ENCODE assay signal across 8 cellular contexts in genomic region chr6:73451166-73452106, GRCh38. TPM values are rescaled to one million over a fixed set of nuclear protein-coding genes. Genes with fewer than 3 reads are reported as not detected.
A peak's percentile ranks its signal among the peaks of the same experiment; 100 is the strongest.
DNase-seq lines count a peak whose midpoint lies in the region; FAIRE-seq and TF ChIP-seq lines count a peak whose summit lies in the region.

No MANE protein-coding gene starts in this region.

- H3K4me3 ChIP-seq in HFF-Myc (replicated peaks; ENCODE audit: low read depth, low read length) (peak overlapping the region; percentile 80), choroid plexus epithelial cell (ENCODE audit: low read depth, low read length) (peak overlapping the region; percentile 71)

- peak; percentile 49 for DNase-seq in GM12891 (ENCODE audit: insufficient read length, low spot score)
- no peak for DNase-seq in HFF-Myc (ENCODE audit: extremely low read depth, low read depth)
- peak; percentile 25 for DNase-seq in NAMALWA (ENCODE audit: low spot score)
- peak; percentile 14 for DNase-seq in activated CD4-positive, CD25-positive, alpha-beta regulatory T cell treated with anti-CD3 and anti-CD28 coated beads, Interleukin-2, amount 50 U/mL, for 16 hours (ENCODE audit: low read depth, low spot score)
- DNase-seq in choroid plexus epithelial cell (ENCODE audit: low read depth): peak; percentile 63
- DNase-seq in stimulated activated CD4-positive, alpha-beta T cell treated with anti-CD3 and anti-CD28 coated beads, Interleukin-4, amount 100 ng/mL, for 4 hours: peak; percentile 41 to 46
- DNase-seq in NCI-H446 treated with DMSO at 0.1 percent for 48 hours (lab: John Stamatoyannopoulos, UW): no peak

- no peaks in the 10 kb centered on the region for H3K27me3 ChIP-seq in layer of hippocampus (ENCODE audit: control insufficient read depth, insufficient read depth, low read length)

- FAIRE-seq in GM12891 (lab: Jason Lieb, UNC): peak; percentile 92

- peak overlapping the region; percentile 68 for H3K27ac ChIP-seq in layer of hippocampus (ENCODE audit: low read depth, low read length)

- TF ChIP-seq CTCF in HFF-Myc (IDR thresholded peaks at IDR 0.05; ENCODE audit: low read depth, low read length, missing control alignments) (no peak), choroid plexus epithelial cell (conservative IDR thresholded peaks at IDR 0.05; ENCODE audit: low read depth, low read length) (no peak)

- no peak for TF ChIP-seq POLR2A in GM12891 (IDR thresholded peaks at IDR 0.05; ENCODE audit: low read depth, low read length)

TF ChIP-seq in GM12891, 5 proteins besides CTCF, POLR2A, EP300 and RAD21:
- TF ChIP-seq POLR2AphosphoS5 (IDR thresholded peaks at IDR 0.05; ENCODE audit: low read depth, low read length) (peak; percentile 47; the same call in 1 of the 2 replicates), SPI1 (IDR thresholded peaks at IDR 0.05; ENCODE audit: low read depth, low read length) (peak; percentile 33; the same call in 1 of the 2 replicates), TAF1 (IDR thresholded peaks at IDR 0.05; ENCODE audit: low read depth, low read length) (no peak)

RNA-seq across cellular contexts. Expression of gene CGAS, which starts 0.7 kb away (rescaled TPM):
- 3.3 TPM for polyA plus RNA-seq in GM12891 (2012; ENCODE audit: low read depth, missing spikeins)

RNA-seq across cellular contexts. Expression of gene MTO1, which starts 10.1 kb away (rescaled TPM):
- 12.9 TPM for polyA plus RNA-seq in GM12891 (2012; ENCODE audit: low read depth, missing spikeins)

RNA-seq across cellular contexts. Expression of gene DDX43, which starts 56.8 kb away (rescaled TPM):
- polyA plus RNA-seq in GM12891 (2012; ENCODE audit: low read depth, missing spikeins): 0.05 TPM

Comparison
In these comparisons a context has a peak if more than half of its experiments do, and no peak if none do; other contexts are left out.
1. DNase-seq: peak in GM12891 (single experiment), NAMALWA (single experiment), activated CD4-positive, CD25-positive, alpha-beta regulatory T cell treated with anti-CD3 and anti-CD28 coated beads, Interleukin-2, amount 50 U/mL, for 16 hours (single experiment), choroid plexus epithelial cell (single experiment) and stimulated activated CD4-positive, alpha-beta T cell treated with anti-CD3 and anti-CD28 coated beads, Interleukin-4, amount 100 ng/mL, for 4 hours (2 of 2); none in HFF-Myc (single experiment) and NCI-H446 treated with DMSO at 0.1 percent for 48 hours (single experiment).